ENCODE assay signal across 8 cellular contexts in genomic region chr19:39031368-39032163, GRCh38. TPM values are rescaled to one million over a fixed set of nuclear protein-coding genes. Genes with fewer than 3 reads are reported as not detected.
DNase-seq lines count a peak whose midpoint lies in the region; ATAC-seq, FAIRE-seq and TF ChIP-seq lines count a peak whose summit lies in the region.

No MANE protein-coding gene starts in this region.

- peak overlapping the region; percentile 60 for H3K4me2 ChIP-seq in MM.1S (ENCODE audit: low read depth, low read length)

- peak; percentile 87 for DNase-seq in A172 (ENCODE audit: low spot score)
- peak; percentile 57 for DNase-seq in GM19239 (ENCODE audit: insufficient read length, low spot score)
- peak; percentile 84 for DNase-seq in MM.1S
- peak; percentile 87 for DNase-seq in amniotic epithelial cell (ENCODE audit: low read depth)
- DNase-seq in left ventricle myocardium superior = peak; percentile 91
- DNase-seq in posterior vena cava (ENCODE audit: low spot score) = peak; percentile 94
- peak; percentile 89 for DNase-seq in type B pancreatic cell (ENCODE audit: extremely low spot score, unreplicated experiment)

- H3K36me3 Mint-ChIP-seq in T-helper 1 cell treated with Interleukin-12 subunit alpha and Interleukin-12 subunit beta and Interleukin-4 antibody, amounts not matched to agents 30 μg/mL and 1 μg/mL, for 36 hours (ENCODE audit: low read depth) = no peaks in the 10 kb centered on the region
- H3K36me3 Mint-ChIP-seq in type B pancreatic cell = peaks cover 5% of the 10 kb centered on the region

- no peak overlapping the region for H3K27ac Mint-ChIP-seq in T-helper 1 cell treated with Interleukin-12 subunit alpha and Interleukin-12 subunit beta and Interleukin-4 antibody, amounts not matched to agents 30 μg/mL and 1 μg/mL, for 36 hours
- peak overlapping the region; percentile 41 for H3K27ac Mint-ChIP-seq in type B pancreatic cell

- H3K79me2 ChIP-seq in MM.1S (ENCODE audit: low read length) = no peaks in the 10 kb centered on the region

- peak overlapping the region; percentile 64 for H3K4me3 ChIP-seq in MM.1S (ENCODE audit: low read length)

- no peaks in the 10 kb centered on the region for H3K4me1 ChIP-seq in MM.1S (ENCODE audit: low read length)

- intact Hi-C loops in left ventricle myocardium superior (cut with micrococcal nuclease) (no loop called here), posterior vena cava (cut with DNase I) (loop anchor here (5.0 kb wide), 2 partner anchors 54 to 1241 kb away; partner anchors contain the start of gene FBXO17 (in 1 of the 2))

- no peaks in the 10 kb centered on the region for H4K20me1 ChIP-seq in MM.1S (ENCODE audit: insufficient read depth, low read length)

- H3F3A ChIP-seq in MM.1S (ENCODE audit: insufficient read depth, low read length) = no peaks in the 10 kb centered on the region

- no peak overlapping the region for H3K27ac ChIP-seq in MM.1S (ENCODE audit: low read length)

- no peaks in the 10 kb centered on the region for H3K9me2 ChIP-seq in MM.1S (replicated peaks; ENCODE audit: insufficient read depth, low read length)

- H3K4me1 Mint-ChIP-seq in T-helper 1 cell treated with Interleukin-12 subunit alpha and Interleukin-12 subunit beta and Interleukin-4 antibody, amounts not matched to agents 30 μg/mL and 1 μg/mL, for 36 hours (ENCODE audit: low read depth) = peaks cover 3% of the 10 kb centered on the region
- no peaks in the 10 kb centered on the region for H3K4me1 Mint-ChIP-seq in type B pancreatic cell (ENCODE audit: unreplicated experiment)

- peak overlapping the region; percentile 75 for H2AFZ ChIP-seq in MM.1S (ENCODE audit: low read length)

- H3K36me3 ChIP-seq in MM.1S (replicated peaks; ENCODE audit: insufficient read depth, low read length) = no peaks in the 10 kb centered on the region

- FAIRE-seq in GM19239 (lab: Jason Lieb, UNC) = peak; percentile 62

- peaks cover 40% of the 10 kb centered on the region for H3K27me3 Mint-ChIP-seq in T-helper 1 cell treated with Interleukin-12 subunit alpha and Interleukin-12 subunit beta and Interleukin-4 antibody, amounts not matched to agents 30 μg/mL and 1 μg/mL, for 36 hours (ENCODE audit: low read depth)
- peaks cover 7% of the 10 kb centered on the region for H3K27me3 Mint-ChIP-seq in type B pancreatic cell

- peak overlapping the region; percentile 13; the same call in 1 of the 2 replicates for H3K9ac ChIP-seq in MM.1S (ENCODE audit: low read length)

- H3K9me3 ChIP-seq in MM.1S (replicated peaks; ENCODE audit: insufficient read depth, low read length) = no peaks in the 10 kb centered on the region

- peak overlapping the region; percentile 21 for H3K4me3 Mint-ChIP-seq in T-helper 1 cell treated with Interleukin-12 subunit alpha and Interleukin-12 subunit beta and Interleukin-4 antibody, amounts not matched to agents 30 μg/mL and 1 μg/mL, for 36 hours
- peak overlapping the region; percentile 84 for H3K4me3 Mint-ChIP-seq in type B pancreatic cell

- TF ChIP-seq CTCF in MM.1S (IDR thresholded peaks at IDR 0.05; ENCODE audit: low read length) (no peak), type B pancreatic cell (conservative IDR thresholded peaks at IDR 0.05) (peak; percentile 32)

- H3K27me3 ChIP-seq in MM.1S (replicated peaks; ENCODE audit: insufficient read depth, low read length) = peaks cover 49% of the 10 kb centered on the region

- ATAC-seq in left ventricle myocardium superior = peak; percentile 98

- H3K9me3 Mint-ChIP-seq in T-helper 1 cell treated with Interleukin-12 subunit alpha and Interleukin-12 subunit beta and Interleukin-4 antibody, amounts not matched to agents 30 μg/mL and 1 μg/mL, for 36 hours = peaks cover 4% of the 10 kb centered on the region
- H3K9me3 Mint-ChIP-seq in type B pancreatic cell = no peaks in the 10 kb centered on the region

RNA-seq across cellular contexts. Expression of gene FBXO27, which starts 0.8 kb away (rescaled TPM):
- total RNA-seq in A172 (2014; rRNA removed; shearing (Covaris generic)) = 0.07 and 0.10 TPM in 2 replicates
- total RNA-seq in left ventricle myocardium superior = 9.7 TPM
- total RNA-seq in posterior vena cava = 10 to 100 TPM in 1 of 2 donors, 1 to 10 TPM in 1; 8.5 to 10.0 TPM
- total RNA-seq in type B pancreatic cell (ENCODE audit: low replicate concordance) = 8.2 and 10.1 TPM in 2 replicates

RNA-seq across cellular contexts. Expression of gene ACP7, which starts 52.6 kb away (rescaled TPM):
- total RNA-seq in A172 (2014; rRNA removed; shearing (Covaris generic)) = 0.03 and 0.31 TPM in 2 replicates
- total RNA-seq in left ventricle myocardium superior (not detected), posterior vena cava (not detected), type B pancreatic cell (ENCODE audit: low replicate concordance) (0.29 and 0.31 TPM in 2 replicates)

RNA-seq across cellular contexts. Expression of gene FBXO17, which starts 56.0 kb away (rescaled TPM):
- total RNA-seq in A172 (2014; rRNA removed; shearing (Covaris generic)) = 15.1 and 21.9 TPM in 2 replicates
- 1.7 TPM for total RNA-seq in left ventricle myocardium superior
- 10 to 100 TPM; 17.4 to 23.0 TPM for total RNA-seq in posterior vena cava
- 10.6 and 26.0 TPM in 2 replicates for total RNA-seq in type B pancreatic cell (ENCODE audit: low replicate concordance)
